In genomic region chr6:83511901-83512681, GRCh38 we compare ENCODE assay signal across 8 cellular contexts. TPM values are rescaled to one million over a fixed set of nuclear protein-coding genes. Genes with fewer than 3 reads are reported as not detected.
DNase-seq lines count a peak whose midpoint lies in the region; ATAC-seq and TF ChIP-seq lines count a peak whose summit lies in the region.

Gene PRSS35 (plus strand): TSS chr6:83512534. CDS start chr6:83523442, 10,908 bp downstream.

- H3K27me3 Mint-ChIP-seq in activated CD4-positive, alpha-beta T cell treated with anti-CD3 and anti-CD28 coated beads for 36 hours = peaks cover 32% of the 10 kb centered on the region

- peak within 1 kb of the TSS; percentile 45 for H3K4me3 ChIP-seq in kidney epithelial cell (ENCODE audit: low read depth, low read length)

- H3K27me3 ChIP-seq in kidney epithelial cell (ENCODE audit: control insufficient read depth, insufficient read depth, low read length) = no peaks in the 10 kb centered on the region

- TF ChIP-seq CTCF in kidney epithelial cell (IDR thresholded peaks at IDR 0.05; ENCODE audit: insufficient read depth, low read length, poor library complexity, severe bottlenecking) = peak; percentile 93

- intact Hi-C loops in activated CD4-positive, alpha-beta T cell treated with anti-CD3 and anti-CD28 coated beads for 36 hours (cut with DNase I, micrococcal nuclease) = loop anchor here in 1 of 2 experiments (5.0 kb wide), 2 partner anchors 95 to 1240 kb away; no protein-coding TSS in a partner anchor

- no peak within 1 kb of the TSS for H3K4me3 Mint-ChIP-seq in activated CD4-positive, alpha-beta T cell treated with anti-CD3 and anti-CD28 coated beads for 36 hours
- peak within 1 kb of the TSS; percentile 58 for H3K4me3 Mint-ChIP-seq in stimulated activated effector memory CD8-positive, alpha-beta T cell treated with anti-CD3 and anti-CD28 coated beads, Interleukin-12 subunit alpha, Interleukin-12 subunit beta, amount 100 ng/mL, for 72 hours

- H3K36me3 ChIP-seq in kidney epithelial cell (ENCODE audit: control insufficient read depth, insufficient read depth, low read length) = no peaks in the 10 kb centered on the region

- CTCF ChIA-PET in activated CD4-positive, alpha-beta T cell treated with anti-CD3 and anti-CD28 coated beads for 36 hours (lab: Charles Lee) = interaction anchor here (0.7 to 4.4 kb wide), 5 partner anchors 12 to 447 kb away, joined by 3 to 57 read pairs (median 18); partner anchors contain the start of gene UBE3D

- peak; percentile 53 for ATAC-seq in activated CD4-positive, alpha-beta T cell treated with anti-CD3 and anti-CD28 coated beads for 36 hours
- ATAC-seq in HG03039 (IDR thresholded peaks at IDR 0.05; ENCODE audit: unreplicated experiment) = peak; percentile 52
- ATAC-seq in stimulated activated effector memory CD8-positive, alpha-beta T cell treated with anti-CD3 and anti-CD28 coated beads, Interleukin-12 subunit alpha, Interleukin-12 subunit beta, amount 100 ng/mL, for 72 hours = peak; percentile 85
- ATAC-seq in GM21737 (IDR thresholded peaks at IDR 0.05; ENCODE audit: unreplicated experiment) = no peak

- DNase-seq in activated CD4-positive, alpha-beta T cell treated with anti-CD3 and anti-CD28 coated beads for 36 hours = peak; percentile 36
- DNase-seq in activated CD4-positive, alpha-beta T cell treated with anti-CD3 and anti-CD28 coated beads for 4 hours = no peak
- peak; percentile 65 for DNase-seq in OCI-M1 (lab: John Stamatoyannopoulos, UW)
- peak; percentile 24 for DNase-seq in cerebellar cortex (ENCODE audit: low spot score)
- DNase-seq in kidney epithelial cell (ENCODE audit: low read depth) = no peak
- DNase-seq in stimulated activated effector memory CD8-positive, alpha-beta T cell treated with anti-CD3 and anti-CD28 coated beads, Interleukin-12 subunit alpha, Interleukin-12 subunit beta, amount 100 ng/mL, for 72 hours (ENCODE audit: low spot score in 2 of 2) = no peak

- POLR2A ChIA-PET in activated CD4-positive, alpha-beta T cell treated with anti-CD3 and anti-CD28 coated beads for 36 hours (lab: Charles Lee) = no interaction called here

- H3K36me3 Mint-ChIP-seq in activated CD4-positive, alpha-beta T cell treated with anti-CD3 and anti-CD28 coated beads for 36 hours (ENCODE audit: low read depth) = no peaks in the 10 kb centered on the region
- no peaks in the 10 kb centered on the region for H3K36me3 Mint-ChIP-seq in stimulated activated effector memory CD8-positive, alpha-beta T cell treated with anti-CD3 and anti-CD28 coated beads, Interleukin-12 subunit alpha, Interleukin-12 subunit beta, amount 100 ng/mL, for 72 hours

- peaks cover 4% of the 10 kb centered on the region for H3K4me1 Mint-ChIP-seq in activated CD4-positive, alpha-beta T cell treated with anti-CD3 and anti-CD28 coated beads for 36 hours
- H3K4me1 Mint-ChIP-seq in stimulated activated effector memory CD8-positive, alpha-beta T cell treated with anti-CD3 and anti-CD28 coated beads, Interleukin-12 subunit alpha, Interleukin-12 subunit beta, amount 100 ng/mL, for 72 hours = peaks cover 17% of the 10 kb centered on the region

- no peaks in the 10 kb centered on the region for H3K9me3 Mint-ChIP-seq in activated CD4-positive, alpha-beta T cell treated with anti-CD3 and anti-CD28 coated beads for 36 hours (ENCODE audit: low read depth)
- H3K9me3 Mint-ChIP-seq in stimulated activated effector memory CD8-positive, alpha-beta T cell treated with anti-CD3 and anti-CD28 coated beads, Interleukin-12 subunit alpha, Interleukin-12 subunit beta, amount 100 ng/mL, for 72 hours = no peaks in the 10 kb centered on the region

- H3K27ac Mint-ChIP-seq in activated CD4-positive, alpha-beta T cell treated with anti-CD3 and anti-CD28 coated beads for 36 hours = no peak within 1 kb of the TSS
- H3K27ac Mint-ChIP-seq in stimulated activated effector memory CD8-positive, alpha-beta T cell treated with anti-CD3 and anti-CD28 coated beads, Interleukin-12 subunit alpha, Interleukin-12 subunit beta, amount 100 ng/mL, for 72 hours = no peak within 1 kb of the TSS

RNA-seq across cellular contexts. Expression of gene PRSS35, which starts in this region (rescaled TPM):
- total RNA-seq in activated CD4-positive, alpha-beta T cell treated with anti-CD3 and anti-CD28 coated beads for 36 hours = not detected
- 0.08 TPM in 1 of 2 replicates, not detected in the other for total RNA-seq in kidney epithelial cell

Comparison
In these comparisons a context has a peak if more than half of its experiments do, and no peak if none do; other contexts are left out.
1. Peak in DNase-seq and ATAC-seq in activated CD4-positive, alpha-beta T cell treated with anti-CD3 and anti-CD28 coated beads for 36 hours; RNA of the gene not detected or under 1 TPM.
2. DNase-seq: peak in OCI-M1 (single experiment) and cerebellar cortex (single experiment); none in activated CD4-positive, alpha-beta T cell treated with anti-CD3 and anti-CD28 coated beads for 4 hours (0 of 2), kidney epithelial cell (single experiment) and stimulated activated effector memory CD8-positive, alpha-beta T cell treated with anti-CD3 and anti-CD28 coated beads, Interleukin-12 subunit alpha, Interleukin-12 subunit beta, amount 100 ng/mL, for 72 hours (0 of 2).